In genomic region chr4:43485196-43485595, GRCh38 we compare ENCODE assay signal across 26 cellular contexts.
"Had no signal": no experiment of that assay in that cellular context is flagged by ENCODE, and none has a peak within 500 bp of the region (broad histone marks: within the 10 kb centered on the region; RNA-seq: fewer than 3 reads in every experiment).

No MANE protein-coding gene starts in this region.

- H3K4me3 Mint-ChIP-seq: effector memory CD8-positive, alpha-beta T cell; memory B cell; mesothelial cell of epicardium; naive B cell; natural killer cell treated with Interleukin-12 subunit alpha and Interleukin-12 subunit beta and Interleukin-15 and Interleukin-18, amount 100 ng/mL, for 72 hours; neural progenitor cell; stimulated activated memory B cell treated with anti-CD40 and anti-IgM and Interleukin-4, amounts not matched to agents 10 μg/mL and 1 μg/mL and 100 μg/mL, for 72 hours; type B pancreatic cell had no signal

- H3K27ac Mint-ChIP-seq: effector memory CD8-positive, alpha-beta T cell; mesothelial cell of epicardium; naive B cell; natural killer cell treated with Interleukin-12 subunit alpha and Interleukin-12 subunit beta and Interleukin-15 and Interleukin-18, amount 100 ng/mL, for 72 hours; neural progenitor cell; stimulated activated memory B cell treated with anti-CD40 and anti-IgM and Interleukin-4, amounts not matched to agents 10 μg/mL and 1 μg/mL and 100 μg/mL, for 72 hours; type B pancreatic cell had no signal

- H3K9me3 Mint-ChIP-seq: type B pancreatic cell had no signal

- DNase-seq: cortex of kidney; effector memory CD8-positive, alpha-beta T cell; erythroblast; esophagus squamous epithelium; kidney; mucosa of descending colon; naive B cell; ovary; posterior cingulate gyrus; psoas muscle; right cardiac atrium; sigmoid colon; spleen; stimulated activated CD4-positive, alpha-beta T cell treated with anti-CD3 and anti-CD28 coated beads, Interleukin-4, amount 100 ng/mL, for 4 hours; stimulated activated naive CD8-positive, alpha-beta T cell treated with anti-CD3 and anti-CD28 coated beads, Interleukin-15, Interleukin-2, amounts not matched to agents 100 U/mL and 50 U/mL, for 24 hours; substantia nigra; testis; tibial artery had no signal

- H3K27ac ChIP-seq: esophagus squamous epithelium, neural progenitor cell, ovary, psoas muscle, sigmoid colon, spleen, testis, tibial artery had no signal

- H3K36me3 Mint-ChIP-seq: memory B cell; mesothelial cell of epicardium; naive B cell; neural progenitor cell; stimulated activated memory B cell treated with anti-CD40 and anti-IgM and Interleukin-4, amounts not matched to agents 10 μg/mL and 1 μg/mL and 100 μg/mL, for 72 hours; type B pancreatic cell had no signal

- H3K4me3 ChIP-seq: esophagus squamous epithelium, lung, mucosa of descending colon, neural progenitor cell, ovary, psoas muscle, sigmoid colon, spleen, testis, tibial artery had no signal

- ATAC-seq: effector memory CD8-positive, alpha-beta T cell; left lobe of liver; mucosa of descending colon; natural killer cell treated with Interleukin-12 subunit alpha and Interleukin-12 subunit beta and Interleukin-15 and Interleukin-18, amount 100 ng/mL, for 72 hours; psoas muscle; right cardiac atrium; stimulated activated memory B cell treated with anti-CD40 and anti-IgM and Interleukin-4, amounts not matched to agents 10 μg/mL and 1 μg/mL and 100 μg/mL, for 72 hours; stimulated activated naive CD8-positive, alpha-beta T cell treated with anti-CD3 and anti-CD28 coated beads, Interleukin-15, Interleukin-2, amounts not matched to agents 100 U/mL and 50 U/mL, for 24 hours had no signal

- H3K4me1 Mint-ChIP-seq: memory B cell; mesothelial cell of epicardium; naive B cell; neural progenitor cell; stimulated activated memory B cell treated with anti-CD40 and anti-IgM and Interleukin-4, amounts not matched to agents 10 μg/mL and 1 μg/mL and 100 μg/mL, for 72 hours had no signal

- H3K4me1 ChIP-seq: esophagus squamous epithelium, neural progenitor cell, psoas muscle, sigmoid colon, spleen, testis, tibial artery had no signal

- H3K27me3 Mint-ChIP-seq: effector memory CD8-positive, alpha-beta T cell; memory B cell; naive B cell; natural killer cell treated with Interleukin-12 subunit alpha and Interleukin-12 subunit beta and Interleukin-15 and Interleukin-18, amount 100 ng/mL, for 72 hours; stimulated activated memory B cell treated with anti-CD40 and anti-IgM and Interleukin-4, amounts not matched to agents 10 μg/mL and 1 μg/mL and 100 μg/mL, for 72 hours; type B pancreatic cell had no signal

- H3K36me3 ChIP-seq: esophagus squamous epithelium, neural progenitor cell, ovary, sigmoid colon, spleen, tibial artery had no signal

- H3K27me3 ChIP-seq: esophagus squamous epithelium, neural progenitor cell, ovary, sigmoid colon, spleen, testis, tibial artery had no signal

- H3K9me3 ChIP-seq: ovary, testis had no signal
